ENCODE assay signal across 8 cellular contexts in the genomic region with DNA sequence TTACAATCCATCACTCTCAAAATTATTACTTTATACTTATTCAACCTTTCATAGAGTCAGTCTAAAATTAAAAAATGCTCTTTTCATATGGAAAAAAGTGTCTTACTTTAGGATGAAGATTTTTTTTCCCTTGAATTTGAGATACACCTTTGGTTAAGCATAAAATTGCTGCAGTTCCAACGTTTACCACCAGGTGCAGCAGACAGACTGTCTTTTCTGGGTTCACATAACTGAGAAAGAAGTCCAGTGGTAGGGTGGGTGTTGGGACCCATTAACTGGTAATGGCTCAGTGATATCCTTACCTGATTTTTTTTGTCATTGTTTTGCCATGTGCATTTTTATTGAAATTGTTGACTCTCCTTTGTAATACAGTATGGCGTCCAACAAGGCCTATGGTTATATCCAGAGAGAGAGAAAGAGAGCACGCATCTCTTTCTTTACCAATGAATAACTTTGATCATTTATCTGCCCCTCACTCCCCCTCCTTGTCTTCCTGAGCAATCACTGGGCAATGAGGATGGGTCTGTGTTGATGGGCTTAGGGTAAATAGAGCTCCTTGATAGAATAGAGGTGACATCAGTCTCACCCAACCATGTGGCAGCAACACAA.
DNase-seq lines count a peak whose midpoint lies in the region; ATAC-seq, FAIRE-seq and TF ChIP-seq lines count a peak whose summit lies in the region.

No MANE protein-coding gene starts in this region.

- no peaks in the 10 kb centered on the region for H3K9me1 ChIP-seq in endothelial cell of umbilical vein (replicated peaks; ENCODE audit: control insufficient read depth, extremely low read depth, insufficient read depth, low read length)

- CTCF ChIA-PET in endothelial cell of umbilical vein (lab: Charles Lee) (interaction anchor here (0.5 to 1.7 kb wide), 14 partner anchors 9 to 226 kb away, joined by 3 to 9 read pairs (median 3); no protein-coding TSS in a partner anchor), T-cell (lab: Charles Lee) (no interaction called here)

- no peaks in the 10 kb centered on the region for H3K27me3 ChIP-seq in cardiac muscle cell
- no peaks in the 10 kb centered on the region for H3K27me3 ChIP-seq in endothelial cell of umbilical vein (ENCODE audit: control insufficient read depth in 2 of 2, insufficient read depth in 2 of 2, low read length in 2 of 2)

- POLR2A ChIA-PET in endothelial cell of umbilical vein (lab: Charles Lee) = no interaction called here
- POLR2A ChIA-PET in T-cell (lab: Charles Lee) = no interaction called here

- peaks cover 2% of the 10 kb centered on the region for H3K79me2 ChIP-seq in endothelial cell of umbilical vein (ENCODE audit: control insufficient read depth, insufficient read depth, low read length)

- H3K27ac ChIP-seq in cardiac muscle cell (no peak overlapping the region), endothelial cell of umbilical vein (ENCODE audit: insufficient read depth, low read depth, low read length) (no peak overlapping the region)

- no peak for ATAC-seq in T-cell (replicated peaks in 1 of 4)

- H3K9me3 ChIP-seq in cardiac muscle cell (ENCODE audit: low read depth) = no peaks in the 10 kb centered on the region
- H3K9me3 ChIP-seq in endothelial cell of umbilical vein (replicated peaks; ENCODE audit: control insufficient read depth, insufficient read depth, low read length) = no peaks in the 10 kb centered on the region

- peaks cover 4% of the 10 kb centered on the region for H3K9me3 Mint-ChIP-seq in type B pancreatic cell
- peaks cover 0 to 7% (median 3%) of the 10 kb centered on the region in 3 donors for H3K9me3 Mint-ChIP-seq in T-cell

- peaks cover 6% of the 10 kb centered on the region for H3K4me1 ChIP-seq in cardiac muscle cell (ENCODE audit: low read depth)
- no peaks in the 10 kb centered on the region for H3K4me1 ChIP-seq in endothelial cell of umbilical vein (ENCODE audit: control insufficient read depth, extremely low read depth, insufficient read depth, low read length)

- H3K4me1 Mint-ChIP-seq in type B pancreatic cell (ENCODE audit: unreplicated experiment) = peaks cover 32% of the 10 kb centered on the region
- H3K4me1 Mint-ChIP-seq in T-cell = no peaks in the 10 kb centered on the region

- no peak for TF ChIP-seq POLR2A in endothelial cell of umbilical vein (IDR thresholded peaks at IDR 0.05; ENCODE audit: low read depth, low read length)

- no peaks in the 10 kb centered on the region for H4K20me1 ChIP-seq in endothelial cell of umbilical vein (replicated peaks; ENCODE audit: control insufficient read depth, extremely low read depth, insufficient read depth, low read length)

- H3K27ac Mint-ChIP-seq in type B pancreatic cell = no peak overlapping the region
- H3K27ac Mint-ChIP-seq in T-cell = no peak overlapping the region

- peaks cover 8% of the 10 kb centered on the region for H3K36me3 Mint-ChIP-seq in type B pancreatic cell
- no peaks in the 10 kb centered on the region for H3K36me3 Mint-ChIP-seq in T-cell

- intact Hi-C loops in cardiac septum (cut with DNase I) (no loop called here), endothelial cell of umbilical vein (cut with micrococcal nuclease) (loop anchor here (5.0 kb wide), 1 partner anchor 96 kb away; the partner anchor contains the start of gene FBXL7)

- dilution Hi-C loops in endothelial cell of umbilical vein (cut with MboI; ENCODE audit: extremely low pct_ligation_motif_present, low sequenced_read_pairs) = no loop called here

- H3K4me3 Mint-ChIP-seq in type B pancreatic cell (no peak overlapping the region), T-cell (no peak overlapping the region)

- H3K36me3 ChIP-seq in cardiac muscle cell (no peaks in the 10 kb centered on the region), endothelial cell of umbilical vein (ENCODE audit: control insufficient read depth in 2 of 2, extremely low read depth in 1 of 2, insufficient read depth in 2 of 2, low read length in 2 of 2) (no peaks in the 10 kb centered on the region)

- H3K4me2 ChIP-seq in endothelial cell of umbilical vein (ENCODE audit: insufficient read depth, low read length) = no peak overlapping the region

- H3K27me3 Mint-ChIP-seq in type B pancreatic cell = no peaks in the 10 kb centered on the region
- no peaks in the 10 kb centered on the region for H3K27me3 Mint-ChIP-seq in T-cell

- BruUV-seq in endothelial cell of umbilical vein (replicated peaks; lab: Mats Ljungman, UMichigan) = no TSS peak

- no peak overlapping the region for H2AFZ ChIP-seq in endothelial cell of umbilical vein (ENCODE audit: low read depth, low read length)

- H3K4me3 ChIP-seq in cardiac muscle cell (no peak overlapping the region), endothelial cell of umbilical vein (replicated peaks in 1 of 3; ENCODE audit: insufficient read depth in 1 of 3, low read depth in 1 of 3, low read length in 3 of 3) (no peak overlapping the region)

- FAIRE-seq in endothelial cell of umbilical vein (lab: Jason Lieb, UNC) = peak; percentile 18

- H3K9ac ChIP-seq in endothelial cell of umbilical vein (replicated peaks; ENCODE audit: extremely low read depth, insufficient read depth, low read length) = no peak overlapping the region

- TF ChIP-seq CTCF in cardiac muscle cell (IDR thresholded peaks at IDR 0.05; ENCODE audit: low read depth, low read length) = peak; percentile 58
- peak; percentile 42 to 49 for TF ChIP-seq CTCF in endothelial cell of umbilical vein (IDR thresholded peaks at IDR 0.05; ENCODE audit: extremely low read depth in 1 of 2, insufficient read depth in 1 of 2, low read depth in 1 of 2, low read length in 2 of 2)
- peak; percentile 73 for TF ChIP-seq CTCF in type B pancreatic cell (conservative IDR thresholded peaks at IDR 0.05)

- peak in 1 of 2 donors; percentile 29 for DNase-seq in cardiac muscle cell (ENCODE audit: low read depth in 1 of 2, low spot score in 1 of 2)
- no peak for DNase-seq in cardiac septum (ENCODE audit: low spot score)
- peak; percentile 11 for DNase-seq in NCI-H748 treated with DMSO at 0.1 percent for 48 hours (lab: John Stamatoyannopoulos, UW)
- DNase-seq in endothelial cell of umbilical vein (ENCODE audit: low read depth, low spot score) = no peak
- no peak for DNase-seq in type B pancreatic cell (ENCODE audit: extremely low spot score, unreplicated experiment)
- DNase-seq in T-cell = no peak
- no peak for DNase-seq in stimulated activated CD4-positive, alpha-beta T cell treated with anti-CD3 and anti-CD28 coated beads, Interleukin-4, amount 100 ng/mL, for 24 hours
- DNase-seq in DMS79 treated with DMSO at 0.1 percent for 48 hours (lab: John Stamatoyannopoulos, UW) = no peak

TF ChIP-seq in endothelial cell of umbilical vein, 7 proteins besides CTCF, POLR2A, EP300 and RAD21:
- TF ChIP-seq MAX (IDR thresholded peaks at IDR 0.05; ENCODE audit: insufficient read depth, insufficient read length) (no peak), FOS (IDR thresholded peaks at IDR 0.05; ENCODE audit: borderline replicate concordance, insufficient read depth, low read length) (no peak), JUN (IDR thresholded peaks at IDR 0.05; ENCODE audit: borderline replicate concordance, insufficient read depth, insufficient read length, low read depth) (no peak), GATA2 (IDR thresholded peaks at IDR 0.05; ENCODE audit: insufficient read depth, insufficient read length, low read depth, low read length) (no peak), POLR2AphosphoS5 (IDR thresholded peaks at IDR 0.05; ENCODE audit: insufficient read depth, low read depth, low read length) (no peak), MYC (IDR thresholded peaks at IDR 0.05; ENCODE audit: low read depth, low read length) (no peak), EZH2 (IDR thresholded peaks at IDR 0.05; ENCODE audit: borderline replicate concordance, low read depth, low read length, severe bottlenecking) (no peak)
